ENCODE assay signal across 22 cellular contexts in the genomic region with DNA sequence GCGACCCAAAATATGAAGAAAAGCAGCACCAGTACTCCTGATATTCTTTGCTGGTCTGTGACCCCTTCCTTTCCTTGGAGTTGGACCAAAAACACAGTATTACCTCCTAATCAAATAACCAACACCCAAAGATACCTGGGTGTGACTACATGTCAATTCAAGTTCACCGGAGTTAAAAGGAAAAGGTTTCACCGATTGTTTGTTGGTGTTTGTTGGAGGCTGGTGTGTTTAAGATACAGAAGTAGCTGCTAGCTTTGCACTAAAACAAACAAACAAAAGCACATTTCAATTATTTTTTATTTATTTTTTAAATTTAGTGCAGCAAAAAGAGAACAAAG.
DNase-seq lines count a peak whose midpoint lies in the region; ATAC-seq and TF ChIP-seq lines count a peak whose summit lies in the region.
"Had no signal": no experiment of that assay in that cellular context is flagged by ENCODE, and none has a peak within 500 bp of the region (broad histone marks: within the 10 kb centered on the region; RNA-seq: fewer than 3 reads in every experiment).

No MANE protein-coding gene starts in this region.

- peaks cover 9% of the 10 kb centered on the region for H3K4me1 ChIP-seq in colonic mucosa

- H3K27me3 Mint-ChIP-seq in stimulated activated memory B cell treated with anti-CD40 and anti-IgM and Interleukin-4, amounts not matched to agents 10 μg/mL and 1 μg/mL and 100 μg/mL, for 72 hours = no peaks in the 10 kb centered on the region
- H3K27me3 Mint-ChIP-seq in T-helper 17 cell = no peaks in the 10 kb centered on the region

- no peaks in the 10 kb centered on the region for H3K27me3 ChIP-seq in colonic mucosa
- H3K27me3 ChIP-seq: gastroesophageal sphincter had no signal

- TF ChIP-seq CTCF in colonic mucosa (IDR thresholded peaks at IDR 0.05) = no peak

- H3K4me3 Mint-ChIP-seq in stimulated activated memory B cell treated with anti-CD40 and anti-IgM and Interleukin-4, amounts not matched to agents 10 μg/mL and 1 μg/mL and 100 μg/mL, for 72 hours = peak overlapping the region; percentile 39
- no peak overlapping the region for H3K4me3 Mint-ChIP-seq in T-helper 17 cell

- peak overlapping the region; percentile 30 for H3K27ac Mint-ChIP-seq in stimulated activated memory B cell treated with anti-CD40 and anti-IgM and Interleukin-4, amounts not matched to agents 10 μg/mL and 1 μg/mL and 100 μg/mL, for 72 hours
- H3K27ac Mint-ChIP-seq in T-helper 17 cell = no peak overlapping the region

- H3K4me1 Mint-ChIP-seq in stimulated activated memory B cell treated with anti-CD40 and anti-IgM and Interleukin-4, amounts not matched to agents 10 μg/mL and 1 μg/mL and 100 μg/mL, for 72 hours = peaks cover 57% of the 10 kb centered on the region
- H3K4me1 Mint-ChIP-seq in T-helper 17 cell = peaks cover 3% of the 10 kb centered on the region

- ATAC-seq in stimulated activated memory B cell treated with anti-CD40 and anti-IgM and Interleukin-4, amounts not matched to agents 10 μg/mL and 1 μg/mL and 100 μg/mL, for 72 hours = no peak
- no peak for ATAC-seq in T-helper 17 cell
- ATAC-seq: esophagus mucosa, gastroesophageal sphincter, K562, left cardiac atrium had no signal

- DNase-seq in NCI-H526 treated with DMSO at 0.1 percent for 48 hours (lab: John Stamatoyannopoulos, UW) (peak; percentile 84), colonic mucosa (no peak), T-helper 17 cell (no peak), GOT3 (lab: John Stamatoyannopoulos, UW) (no peak), GM19238 (ENCODE audit: insufficient read length, low spot score) (no peak), dedifferentiated amniotic fluid mesenchymal stem cell (ENCODE audit: extremely low spot score) (no peak)
- DNase-seq: activated CD4-positive, alpha-beta T cell treated with anti-CD3 and anti-CD28 coated beads, Interleukin-2, amount 50 U/mL, for 4 hours; activated T-cell treated with anti-CD3 and anti-CD28 coated beads for 4 hours; central memory CD4-positive, alpha-beta T cell; effector CD4-positive, alpha-beta T cell; left cardiac atrium; NCI-H2029; NCI-H446 treated with DMSO at 0.1 percent for 48 hours; retina; SHP77; T-helper 1 cell had no signal

- no peaks in the 10 kb centered on the region for H3K9me3 Mint-ChIP-seq in stimulated activated memory B cell treated with anti-CD40 and anti-IgM and Interleukin-4, amounts not matched to agents 10 μg/mL and 1 μg/mL and 100 μg/mL, for 72 hours

- H3K4me3 ChIP-seq in GM08714 (ENCODE audit: low read length) = peak overlapping the region; percentile 31; the same call in 1 of the 2 replicates
- no peak overlapping the region for H3K4me3 ChIP-seq in colonic mucosa
- H3K4me3 ChIP-seq: gastroesophageal sphincter, K562, thoracic aorta had no signal

- H3K9ac ChIP-seq in colonic mucosa (ENCODE audit: low read depth in 2 of 2, low read length in 2 of 2) = peak overlapping the region; percentile 19 to 48

- H3K36me3 Mint-ChIP-seq in stimulated activated memory B cell treated with anti-CD40 and anti-IgM and Interleukin-4, amounts not matched to agents 10 μg/mL and 1 μg/mL and 100 μg/mL, for 72 hours = peaks cover 10% of the 10 kb centered on the region
- H3K36me3 Mint-ChIP-seq in T-helper 17 cell (ENCODE audit: low read depth) = no peaks in the 10 kb centered on the region

- intact Hi-C loops in colonic mucosa (cut with DNase I) = no loop called here

- H3K9me3 ChIP-seq in colonic mucosa (no peaks in the 10 kb centered on the region), T-helper 17 cell (ENCODE audit: control insufficient read depth, low read length, poor library complexity, severe bottlenecking) (no peaks in the 10 kb centered on the region)
- H3K9me3 ChIP-seq: gastroesophageal sphincter, thoracic aorta had no signal

- H3K27ac ChIP-seq in colonic mucosa = peak overlapping the region; percentile 58
- H3K27ac ChIP-seq: thoracic aorta had no signal

- H3K36me3 ChIP-seq in colonic mucosa = no peaks in the 10 kb centered on the region
- H3K36me3 ChIP-seq: gastroesophageal sphincter, thoracic aorta had no signal
